In the genomic region with DNA sequence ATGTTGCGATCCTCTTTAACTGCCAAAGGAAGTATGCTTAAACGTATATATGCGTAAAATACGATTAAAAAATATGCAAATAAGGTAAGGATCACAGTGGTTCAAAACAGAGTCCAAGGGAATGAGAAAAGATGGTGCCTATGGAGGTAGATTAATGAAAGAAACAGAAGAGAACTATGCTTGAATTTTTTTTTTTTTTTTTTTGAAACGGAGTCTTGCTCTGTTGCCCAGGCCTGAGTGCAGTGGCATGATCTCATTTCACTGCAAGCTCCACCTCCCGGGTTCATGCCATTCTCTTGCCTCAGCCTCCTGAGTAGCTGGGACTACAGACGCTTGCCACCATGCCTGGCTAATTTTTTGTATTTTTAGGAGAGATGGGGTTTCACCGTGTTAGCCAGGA, we compare ENCODE assay signal across 10 cellular contexts. TPM values are rescaled to one million over a fixed set of nuclear protein-coding genes. Genes with fewer than 3 reads are reported as not detected.
A peak's percentile ranks its signal among the peaks of the same experiment; 100 is the strongest.
DNase-seq lines count a peak whose midpoint lies in the region; ATAC-seq and TF ChIP-seq lines count a peak whose summit lies in the region.
"Not testable (repeated sequence)": the region's sequence is repeated elsewhere in the genome, so short reads cannot be mapped to it uniquely, and the experiment has no call there.
"Had no signal": no experiment of that assay in that cellular context is flagged by ENCODE, and none has a peak within 500 bp of the region (broad histone marks: within the 10 kb centered on the region; RNA-seq: fewer than 3 reads in every experiment).

No MANE protein-coding gene starts in this region.

- H2AFZ ChIP-seq in DND-41 (ENCODE audit: low read depth, low read length) = not testable (repeated sequence)

- CTCF ChIA-PET in T-cell (lab: Charles Lee) = not testable (repeated sequence)

- H3K79me2 ChIP-seq in DND-41 (ENCODE audit: insufficient read depth, low read length) = peaks cover 92% of the 10 kb centered on the region

- H3K27me3 Mint-ChIP-seq in CD14-positive monocyte (ENCODE audit: low read depth in 3 of 3); T-cell; activated T-helper 17 cell treated with anti-CD3 and anti-CD28 coated beads, Interleukin-2, amount 50 U/mL, for 72 hours; endothelial cell (ENCODE audit: unreplicated experiment); nephron progenitor cell (ENCODE audit: low read depth, poor library complexity); type B pancreatic cell: not testable (repeated sequence)

- H3K27ac Mint-ChIP-seq in CD14-positive monocyte (peak overlapping the region in 4 of 7 donors; percentile 7 to 68 (median 18)), nephron progenitor cell (peak overlapping the region; percentile 66), type B pancreatic cell (peak overlapping the region; percentile 39)
- H3K27ac Mint-ChIP-seq in T-cell; activated T-helper 17 cell treated with anti-CD3 and anti-CD28 coated beads, Interleukin-2, amount 50 U/mL, for 72 hours; endothelial cell (ENCODE audit: unreplicated experiment): not testable (repeated sequence)

- TF ChIP-seq CTCF in CD14-positive monocyte (IDR thresholded peaks at IDR 0.05); DND-41 (IDR thresholded peaks at IDR 0.05; ENCODE audit: borderline replicate concordance, extremely low read depth, low read length, poor library complexity, severe bottlenecking); endothelial cell (IDR thresholded peaks at IDR 0.05; ENCODE audit: unreplicated experiment); nephron progenitor cell (IDR thresholded peaks at IDR 0.05); type B pancreatic cell (conservative IDR thresholded peaks at IDR 0.05): not testable (repeated sequence)

- not testable (repeated sequence) for H3K4me3 Mint-ChIP-seq in CD14-positive monocyte, nephron progenitor cell, type B pancreatic cell
- H3K4me3 Mint-ChIP-seq in T-cell = peak overlapping the region in 2 of 3 donors; percentile 17 to 100
- H3K4me3 Mint-ChIP-seq in activated T-helper 17 cell treated with anti-CD3 and anti-CD28 coated beads, Interleukin-2, amount 50 U/mL, for 72 hours = peak overlapping the region; percentile 100
- peak overlapping the region; percentile 15 for H3K4me3 Mint-ChIP-seq in endothelial cell (ENCODE audit: unreplicated experiment)

- not testable (repeated sequence) for H3K9me3 ChIP-seq in DND-41 (ENCODE audit: insufficient read depth, low read length, severe bottlenecking)

- peak overlapping the region; percentile 95; the same call in 1 of the 2 replicates for H3K4me2 ChIP-seq in DND-41 (ENCODE audit: insufficient read depth, low read length)

- not testable (repeated sequence) for H3K4me3 ChIP-seq in DND-41 (ENCODE audit: low read depth in 1 of 2, low read length in 2 of 2)

- not testable (repeated sequence) for H3K9ac ChIP-seq in DND-41 (ENCODE audit: low read depth, low read length)

- peaks cover 35% of the 10 kb centered on the region for H3K4me1 Mint-ChIP-seq in CD14-positive monocyte
- H3K4me1 Mint-ChIP-seq in T-cell = peaks cover 72 to 75% (median 74%) of the 10 kb centered on the region in 3 donors
- H3K4me1 Mint-ChIP-seq in activated T-helper 17 cell treated with anti-CD3 and anti-CD28 coated beads, Interleukin-2, amount 50 U/mL, for 72 hours = peaks cover 28% of the 10 kb centered on the region
- H3K4me1 Mint-ChIP-seq in endothelial cell (ENCODE audit: unreplicated experiment) = peaks cover 27% of the 10 kb centered on the region
- peaks cover 37% of the 10 kb centered on the region for H3K4me1 Mint-ChIP-seq in nephron progenitor cell
- peaks cover 34% of the 10 kb centered on the region for H3K4me1 Mint-ChIP-seq in type B pancreatic cell (ENCODE audit: unreplicated experiment)

- ATAC-seq in DND-41 (ENCODE audit: insufficient read depth, low read depth); T-cell (replicated peaks in 1 of 4); activated T-helper 17 cell treated with anti-CD3 and anti-CD28 coated beads, Interleukin-2, amount 50 U/mL, for 72 hours (replicated peaks): not testable (repeated sequence)

- H4K20me1 ChIP-seq in DND-41 (ENCODE audit: insufficient read depth, low read length) = peaks cover 74% of the 10 kb centered on the region

- peaks cover 10 to 38% of the 10 kb centered on the region in 2 donors for H3K36me3 Mint-ChIP-seq in CD14-positive monocyte
- H3K36me3 Mint-ChIP-seq in T-cell = peaks cover 24% of the 10 kb centered on the region
- H3K36me3 Mint-ChIP-seq in activated T-helper 17 cell treated with anti-CD3 and anti-CD28 coated beads, Interleukin-2, amount 50 U/mL, for 72 hours (ENCODE audit: low read depth) = peaks cover 82% of the 10 kb centered on the region
- H3K36me3 Mint-ChIP-seq in endothelial cell (ENCODE audit: low read depth, unreplicated experiment) = not testable (repeated sequence)
- H3K36me3 Mint-ChIP-seq in nephron progenitor cell (ENCODE audit: low read depth) = peaks cover 62% of the 10 kb centered on the region
- H3K36me3 Mint-ChIP-seq in type B pancreatic cell = peaks cover 25% of the 10 kb centered on the region

- intact Hi-C loops in CD14-positive monocyte (cut with micrococcal nuclease) = not testable (repeated sequence)

- DNase-seq in CD14-positive monocyte (ENCODE audit: low spot score); DND-41; T-cell; endothelial cell (ENCODE audit: low spot score); nephron progenitor cell; type B pancreatic cell (ENCODE audit: extremely low spot score, unreplicated experiment): not testable (repeated sequence)

- H3K9me3 Mint-ChIP-seq in CD14-positive monocyte; T-cell; activated T-helper 17 cell treated with anti-CD3 and anti-CD28 coated beads, Interleukin-2, amount 50 U/mL, for 72 hours; endothelial cell (ENCODE audit: unreplicated experiment); type B pancreatic cell: not testable (repeated sequence)
- peaks cover 24% of the 10 kb centered on the region for H3K9me3 Mint-ChIP-seq in nephron progenitor cell

- POLR2A ChIA-PET in T-cell (lab: Charles Lee) = not testable (repeated sequence)

- H3K36me3 ChIP-seq in DND-41 (ENCODE audit: insufficient read depth, low read length) = peaks cover 40% of the 10 kb centered on the region

- peaks cover 49% of the 10 kb centered on the region for H3K4me1 ChIP-seq in DND-41 (ENCODE audit: insufficient read depth, low read length)

- H3K27me3 ChIP-seq in DND-41 (ENCODE audit: insufficient read depth, low read length, poor library complexity) = not testable (repeated sequence)

- not testable (repeated sequence) for H3K27ac ChIP-seq in DND-41 (ENCODE audit: low read length)

RNA-seq across cellular contexts. Expression of gene PAIP2, which starts 3.8 kb away (rescaled TPM):
- polyA plus RNA-seq in CD14-positive monocyte = 100 to 1,000 TPM; 313 to 325 TPM
- total RNA-seq in T-cell (100 to 1,000 TPM in 4 of 5 donors, 10 to 100 TPM in 1; 96.5 to 119 (median 101) TPM), endothelial cell (ENCODE audit: unreplicated experiment) (71.5 TPM), type B pancreatic cell (ENCODE audit: low replicate concordance) (51.7 and 87.7 TPM in 2 replicates)
- total RNA-seq in activated T-helper 17 cell treated with anti-CD3 and anti-CD28 coated beads, Interleukin-2, amount 50 U/mL, for 72 hours = 100 to 1,000 TPM; 102 to 157 TPM

RNA-seq across cellular contexts. Expression of gene SLC23A1, which starts 37.7 kb away (rescaled TPM):
- polyA plus RNA-seq in CD14-positive monocyte = not detected
- total RNA-seq in T-cell (under 1 TPM in 2 of 5 donors, not detected in 3; 0.15 to 0.86 TPM), endothelial cell (ENCODE audit: unreplicated experiment) (not detected), type B pancreatic cell (ENCODE audit: low replicate concordance) (1.6 and 2.1 TPM in 2 replicates)
- 1 to 10 TPM in 1 of 2 donors, under 1 TPM in 1; 0.95 to 1.6 TPM for total RNA-seq in activated T-helper 17 cell treated with anti-CD3 and anti-CD28 coated beads, Interleukin-2, amount 50 U/mL, for 72 hours
- total RNA-seq: A172, GM23248, K562 had no signal

RNA-seq across cellular contexts. Expression of gene MZB1, which starts 44.3 kb away (rescaled TPM):
- polyA plus RNA-seq in CD14-positive monocyte = under 1 TPM in 1 of 2 donors, not detected in 1; 0.30 TPM
- 1 to 10 TPM; 2.2 to 6.5 (median 5.0) TPM for total RNA-seq in T-cell
- total RNA-seq in activated T-helper 17 cell treated with anti-CD3 and anti-CD28 coated beads, Interleukin-2, amount 50 U/mL, for 72 hours = 10 to 100 TPM; 39.9 to 55.2 TPM
- total RNA-seq in endothelial cell (ENCODE audit: unreplicated experiment) = 0.38 TPM
- 0.22 TPM in 1 of 2 replicates, not detected in the other for total RNA-seq in type B pancreatic cell (ENCODE audit: low replicate concordance)
- total RNA-seq: A172, GM23248 had no signal
- polyA plus RNA-seq: GM23248 had no signal

RNA-seq across cellular contexts. Expression of gene PROB1, which starts 49.5 kb away (rescaled TPM):
- under 1 TPM in 1 of 2 donors, not detected in 1; 0.11 TPM for polyA plus RNA-seq in CD14-positive monocyte
- total RNA-seq in T-cell = 1 to 10 TPM in 3 of 5 donors, under 1 TPM in 2; 0.58 to 1.7 (median 1.5) TPM
- 1 to 10 TPM; 4.7 to 6.4 TPM for total RNA-seq in activated T-helper 17 cell treated with anti-CD3 and anti-CD28 coated beads, Interleukin-2, amount 50 U/mL, for 72 hours
- 7.3 TPM for total RNA-seq in endothelial cell (ENCODE audit: unreplicated experiment)
- 0.69 and 1.3 TPM in 2 replicates for total RNA-seq in type B pancreatic cell (ENCODE audit: low replicate concordance)

RNA-seq across cellular contexts. Expression of gene MATR3, which starts 51.9 kb away (rescaled TPM):
- 100 to 1,000 TPM; 137 to 174 TPM for polyA plus RNA-seq in CD14-positive monocyte
- 100 to 1,000 TPM; 187 to 359 (median 200) TPM for total RNA-seq in T-cell
- total RNA-seq in activated T-helper 17 cell treated with anti-CD3 and anti-CD28 coated beads, Interleukin-2, amount 50 U/mL, for 72 hours = 100 to 1,000 TPM; 184 to 204 TPM
- 235 TPM for total RNA-seq in endothelial cell (ENCODE audit: unreplicated experiment)
- total RNA-seq in type B pancreatic cell (ENCODE audit: low replicate concordance) = 185 and 276 TPM in 2 replicates

Comparison
In these comparisons a context has a peak if more than half of its experiments do, and no peak if none do; other contexts are left out.
1. RNA of gene MZB1, which starts 44.3 kb away (total RNA-seq): 39.9 to 55.2 TPM in activated T-helper 17 cell treated with anti-CD3 and anti-CD28 coated beads, Interleukin-2, amount 50 U/mL, for 72 hours; 2.2 to 6.5 TPM in T-cell, 0.38 TPM in endothelial cell (single experiment) and 0.22 TPM in type B pancreatic cell; every median in the first group is over 4 times any median in the second.